ENCODE assay signal across 1 cellular context in the genomic region with DNA sequence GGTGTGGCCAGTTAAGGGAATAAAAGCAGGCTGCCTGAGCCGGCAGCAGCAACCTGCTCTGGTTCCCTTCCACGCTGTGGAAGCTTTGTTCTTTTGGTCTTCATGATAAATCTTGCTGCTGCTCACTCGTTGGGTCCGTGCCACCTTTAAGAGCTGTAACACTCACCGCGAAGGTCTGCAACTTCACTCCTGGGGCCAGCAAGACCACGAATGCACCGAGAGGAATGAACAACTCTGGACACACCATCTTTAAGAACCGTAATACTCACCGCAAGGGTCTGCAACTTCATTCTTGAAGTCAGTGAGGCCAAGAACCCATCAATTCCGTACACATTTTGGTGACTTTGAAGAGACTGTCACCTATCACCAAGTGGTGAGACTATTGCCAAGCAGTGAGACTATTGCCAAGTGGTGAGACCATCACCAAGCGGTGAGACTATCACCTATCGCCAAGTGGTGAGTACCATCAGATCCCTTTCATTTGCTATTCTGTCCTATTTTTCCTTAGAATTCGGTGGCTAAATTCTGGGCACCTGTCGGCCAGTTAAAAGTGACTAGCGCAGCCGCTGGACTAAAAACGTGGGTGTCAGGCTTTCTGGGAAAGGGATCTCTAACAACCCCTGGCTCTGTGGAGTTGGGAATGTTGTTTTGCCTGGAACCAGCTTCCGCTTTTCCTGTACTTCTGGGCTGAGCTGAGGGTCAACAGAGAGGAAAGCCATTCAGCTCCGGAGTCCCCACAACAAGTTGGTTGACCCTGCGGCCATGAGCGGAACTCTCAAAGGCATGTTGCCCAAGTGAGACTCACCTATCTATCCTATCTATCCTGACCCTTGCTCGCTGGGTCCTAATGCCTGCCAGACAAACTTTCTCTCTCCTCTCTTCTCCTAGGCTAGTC.
A peak's percentile ranks its signal among the peaks of the same experiment; 100 is the strongest.
TF ChIP-seq lines count a peak whose summit lies in the region.

A gene with protein sequence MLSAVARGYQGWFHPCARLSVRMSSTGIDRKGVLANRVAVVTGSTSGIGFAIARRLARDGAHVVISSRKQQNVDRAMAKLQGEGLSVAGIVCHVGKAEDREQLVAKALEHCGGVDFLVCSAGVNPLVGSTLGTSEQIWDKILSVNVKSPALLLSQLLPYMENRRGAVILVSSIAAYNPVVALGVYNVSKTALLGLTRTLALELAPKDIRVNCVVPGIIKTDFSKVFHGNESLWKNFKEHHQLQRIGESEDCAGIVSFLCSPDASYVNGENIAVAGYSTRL (plus strand): TSS at position 48 of the 895 bp plus-strand sequence. CDS start 2,501 bp downstream, outside the sequence.

TF ChIP-seq in HepG2, 621 proteins besides CTCF, POLR2A, EP300 and RAD21 (continued from another document and continues in another):
- TF ChIP-seq, protein P1, sequence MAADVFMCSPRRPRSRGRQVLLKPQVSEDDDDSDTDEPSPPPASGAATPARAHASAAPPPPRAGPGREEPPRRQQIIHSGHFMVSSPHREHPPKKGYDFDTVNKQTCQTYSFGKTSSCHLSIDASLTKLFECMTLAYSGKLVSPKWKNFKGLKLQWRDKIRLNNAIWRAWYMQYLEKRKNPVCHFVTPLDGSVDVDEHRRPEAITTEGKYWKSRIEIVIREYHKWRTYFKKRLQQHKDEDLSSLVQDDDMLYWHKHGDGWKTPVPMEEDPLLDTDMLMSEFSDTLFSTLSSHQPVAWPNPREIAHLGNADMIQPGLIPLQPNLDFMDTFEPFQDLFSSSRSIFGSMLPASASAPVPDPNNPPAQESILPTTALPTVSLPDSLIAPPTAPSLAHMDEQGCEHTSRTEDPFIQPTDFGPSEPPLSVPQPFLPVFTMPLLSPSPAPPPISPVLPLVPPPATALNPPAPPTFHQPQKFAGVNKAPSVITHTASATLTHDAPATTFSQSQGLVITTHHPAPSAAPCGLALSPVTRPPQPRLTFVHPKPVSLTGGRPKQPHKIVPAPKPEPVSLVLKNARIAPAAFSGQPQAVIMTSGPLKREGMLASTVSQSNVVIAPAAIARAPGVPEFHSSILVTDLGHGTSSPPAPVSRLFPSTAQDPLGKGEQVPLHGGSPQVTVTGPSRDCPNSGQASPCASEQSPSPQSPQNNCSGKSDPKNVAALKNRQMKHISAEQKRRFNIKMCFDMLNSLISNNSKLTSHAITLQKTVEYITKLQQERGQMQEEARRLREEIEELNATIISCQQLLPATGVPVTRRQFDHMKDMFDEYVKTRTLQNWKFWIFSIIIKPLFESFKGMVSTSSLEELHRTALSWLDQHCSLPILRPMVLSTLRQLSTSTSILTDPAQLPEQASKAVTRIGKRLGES (CRISPR knock-in tag; IDR thresholded peaks at IDR 0.05; ENCODE audit: borderline replicate concordance) = no peak
- TF ChIP-seq IKZF1 (IDR thresholded peaks at IDR 0.05) (no peak), ZNF777 (CRISPR knock-in tag; IDR thresholded peaks at IDR 0.05) (no peak), ZNF569 (CRISPR knock-in tag; IDR thresholded peaks at IDR 0.05; ENCODE audit: borderline replicate concordance) (peak; percentile 31; the same call in 1 of the 2 replicates), RFXAP (CRISPR knock-in tag; IDR thresholded peaks at IDR 0.05; ENCODE audit: borderline replicate concordance) (no peak), ZNF598 (CRISPR knock-in tag; IDR thresholded peaks at IDR 0.05; ENCODE audit: borderline replicate concordance) (peak; percentile 37; the same call in 1 of the 2 replicates), ZFP36L2 (CRISPR knock-in tag; IDR thresholded peaks at IDR 0.05) (peak; percentile 94), AGO2 (optimal IDR thresholded peaks at IDR 0.05; ENCODE audit: low read depth, low read length) (peak; percentile 85), MAF1 (CRISPR knock-in tag; IDR thresholded peaks at IDR 0.05; ENCODE audit: borderline replicate concordance) (no peak), HNRNPK (IDR thresholded peaks at IDR 0.05; ENCODE audit: low read depth, low read length, poor library complexity, severe bottlenecking) (peak; percentile 29), PTBP1 (IDR thresholded peaks at IDR 0.05; ENCODE audit: low read depth, low read length, poor library complexity, severe bottlenecking) (no peak), SRSF1 (optimal IDR thresholded peaks at IDR 0.05; ENCODE audit: low read depth, low read length) (no peak), ZNF607 (CRISPR knock-in tag; IDR thresholded peaks at IDR 0.05; ENCODE audit: borderline replicate concordance) (no peak), ELF4 (CRISPR knock-in tag; IDR thresholded peaks at IDR 0.05; ENCODE audit: borderline replicate concordance) (no peak; the same call in 1 of the 2 replicates), PITX1 (CRISPR knock-in tag; IDR thresholded peaks at IDR 0.05) (peak; percentile 86), ZNF605 (CRISPR knock-in tag; IDR thresholded peaks at IDR 0.05) (no peak), ZNF562 (CRISPR knock-in tag; IDR thresholded peaks at IDR 0.05; ENCODE audit: borderline replicate concordance) (no peak), ZNF160 (CRISPR knock-in tag; IDR thresholded peaks at IDR 0.05) (no peak), ISL2 (CRISPR knock-in tag; IDR thresholded peaks at IDR 0.05) (no peak), NPAS2 (CRISPR knock-in tag; IDR thresholded peaks at IDR 0.05; ENCODE audit: borderline replicate concordance) (no peak), FOXP1 (IDR thresholded peaks at IDR 0.05) (no peak), FOXP1 (CRISPR knock-in tag; IDR thresholded peaks at IDR 0.05) (peak; percentile 71), ZNF33A (CRISPR knock-in tag; IDR thresholded peaks at IDR 0.05; ENCODE audit: borderline replicate concordance) (no peak), ZNF841 (CRISPR knock-in tag; IDR thresholded peaks at IDR 0.05; ENCODE audit: borderline replicate concordance) (no peak), NFIB (CRISPR knock-in tag; IDR thresholded peaks at IDR 0.05; ENCODE audit: borderline replicate concordance) (no peak), NFYB (CRISPR knock-in tag; IDR thresholded peaks at IDR 0.05) (no peak), ZNF350 (CRISPR knock-in tag; IDR thresholded peaks at IDR 0.05; ENCODE audit: borderline replicate concordance, low read depth) (peak; percentile 88), ZNF567 (CRISPR knock-in tag; IDR thresholded peaks at IDR 0.05; ENCODE audit: borderline replicate concordance) (peak; percentile 86; the same call in 1 of the 2 replicates), ZBTB3 (CRISPR knock-in tag; IDR thresholded peaks at IDR 0.05; ENCODE audit: borderline replicate concordance, low read depth) (peak; percentile 69; the same call in 1 of the 2 replicates)
- TF ChIP-seq, protein P2, sequence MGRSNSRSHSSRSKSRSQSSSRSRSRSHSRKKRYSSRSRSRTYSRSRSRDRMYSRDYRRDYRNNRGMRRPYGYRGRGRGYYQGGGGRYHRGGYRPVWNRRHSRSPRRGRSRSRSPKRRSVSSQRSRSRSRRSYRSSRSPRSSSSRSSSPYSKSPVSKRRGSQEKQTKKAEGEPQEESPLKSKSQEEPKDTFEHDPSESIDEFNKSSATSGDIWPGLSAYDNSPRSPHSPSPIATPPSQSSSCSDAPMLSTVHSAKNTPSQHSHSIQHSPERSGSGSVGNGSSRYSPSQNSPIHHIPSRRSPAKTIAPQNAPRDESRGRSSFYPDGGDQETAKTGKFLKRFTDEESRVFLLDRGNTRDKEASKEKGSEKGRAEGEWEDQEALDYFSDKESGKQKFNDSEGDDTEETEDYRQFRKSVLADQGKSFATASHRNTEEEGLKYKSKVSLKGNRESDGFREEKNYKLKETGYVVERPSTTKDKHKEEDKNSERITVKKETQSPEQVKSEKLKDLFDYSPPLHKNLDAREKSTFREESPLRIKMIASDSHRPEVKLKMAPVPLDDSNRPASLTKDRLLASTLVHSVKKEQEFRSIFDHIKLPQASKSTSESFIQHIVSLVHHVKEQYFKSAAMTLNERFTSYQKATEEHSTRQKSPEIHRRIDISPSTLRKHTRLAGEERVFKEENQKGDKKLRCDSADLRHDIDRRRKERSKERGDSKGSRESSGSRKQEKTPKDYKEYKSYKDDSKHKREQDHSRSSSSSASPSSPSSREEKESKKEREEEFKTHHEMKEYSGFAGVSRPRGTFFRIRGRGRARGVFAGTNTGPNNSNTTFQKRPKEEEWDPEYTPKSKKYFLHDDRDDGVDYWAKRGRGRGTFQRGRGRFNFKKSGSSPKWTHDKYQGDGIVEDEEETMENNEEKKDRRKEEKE (IDR thresholded peaks at IDR 0.05) = no peak
- TF ChIP-seq, protein P3, sequence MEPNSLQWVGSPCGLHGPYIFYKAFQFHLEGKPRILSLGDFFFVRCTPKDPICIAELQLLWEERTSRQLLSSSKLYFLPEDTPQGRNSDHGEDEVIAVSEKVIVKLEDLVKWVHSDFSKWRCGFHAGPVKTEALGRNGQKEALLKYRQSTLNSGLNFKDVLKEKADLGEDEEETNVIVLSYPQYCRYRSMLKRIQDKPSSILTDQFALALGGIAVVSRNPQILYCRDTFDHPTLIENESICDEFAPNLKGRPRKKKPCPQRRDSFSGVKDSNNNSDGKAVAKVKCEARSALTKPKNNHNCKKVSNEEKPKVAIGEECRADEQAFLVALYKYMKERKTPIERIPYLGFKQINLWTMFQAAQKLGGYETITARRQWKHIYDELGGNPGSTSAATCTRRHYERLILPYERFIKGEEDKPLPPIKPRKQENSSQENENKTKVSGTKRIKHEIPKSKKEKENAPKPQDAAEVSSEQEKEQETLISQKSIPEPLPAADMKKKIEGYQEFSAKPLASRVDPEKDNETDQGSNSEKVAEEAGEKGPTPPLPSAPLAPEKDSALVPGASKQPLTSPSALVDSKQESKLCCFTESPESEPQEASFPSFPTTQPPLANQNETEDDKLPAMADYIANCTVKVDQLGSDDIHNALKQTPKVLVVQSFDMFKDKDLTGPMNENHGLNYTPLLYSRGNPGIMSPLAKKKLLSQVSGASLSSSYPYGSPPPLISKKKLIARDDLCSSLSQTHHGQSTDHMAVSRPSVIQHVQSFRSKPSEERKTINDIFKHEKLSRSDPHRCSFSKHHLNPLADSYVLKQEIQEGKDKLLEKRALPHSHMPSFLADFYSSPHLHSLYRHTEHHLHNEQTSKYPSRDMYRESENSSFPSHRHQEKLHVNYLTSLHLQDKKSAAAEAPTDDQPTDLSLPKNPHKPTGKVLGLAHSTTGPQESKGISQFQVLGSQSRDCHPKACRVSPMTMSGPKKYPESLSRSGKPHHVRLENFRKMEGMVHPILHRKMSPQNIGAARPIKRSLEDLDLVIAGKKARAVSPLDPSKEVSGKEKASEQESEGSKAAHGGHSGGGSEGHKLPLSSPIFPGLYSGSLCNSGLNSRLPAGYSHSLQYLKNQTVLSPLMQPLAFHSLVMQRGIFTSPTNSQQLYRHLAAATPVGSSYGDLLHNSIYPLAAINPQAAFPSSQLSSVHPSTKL (CRISPR knock-in tag; IDR thresholded peaks at IDR 0.05) = peak; percentile 70
- TF ChIP-seq, protein P4, sequence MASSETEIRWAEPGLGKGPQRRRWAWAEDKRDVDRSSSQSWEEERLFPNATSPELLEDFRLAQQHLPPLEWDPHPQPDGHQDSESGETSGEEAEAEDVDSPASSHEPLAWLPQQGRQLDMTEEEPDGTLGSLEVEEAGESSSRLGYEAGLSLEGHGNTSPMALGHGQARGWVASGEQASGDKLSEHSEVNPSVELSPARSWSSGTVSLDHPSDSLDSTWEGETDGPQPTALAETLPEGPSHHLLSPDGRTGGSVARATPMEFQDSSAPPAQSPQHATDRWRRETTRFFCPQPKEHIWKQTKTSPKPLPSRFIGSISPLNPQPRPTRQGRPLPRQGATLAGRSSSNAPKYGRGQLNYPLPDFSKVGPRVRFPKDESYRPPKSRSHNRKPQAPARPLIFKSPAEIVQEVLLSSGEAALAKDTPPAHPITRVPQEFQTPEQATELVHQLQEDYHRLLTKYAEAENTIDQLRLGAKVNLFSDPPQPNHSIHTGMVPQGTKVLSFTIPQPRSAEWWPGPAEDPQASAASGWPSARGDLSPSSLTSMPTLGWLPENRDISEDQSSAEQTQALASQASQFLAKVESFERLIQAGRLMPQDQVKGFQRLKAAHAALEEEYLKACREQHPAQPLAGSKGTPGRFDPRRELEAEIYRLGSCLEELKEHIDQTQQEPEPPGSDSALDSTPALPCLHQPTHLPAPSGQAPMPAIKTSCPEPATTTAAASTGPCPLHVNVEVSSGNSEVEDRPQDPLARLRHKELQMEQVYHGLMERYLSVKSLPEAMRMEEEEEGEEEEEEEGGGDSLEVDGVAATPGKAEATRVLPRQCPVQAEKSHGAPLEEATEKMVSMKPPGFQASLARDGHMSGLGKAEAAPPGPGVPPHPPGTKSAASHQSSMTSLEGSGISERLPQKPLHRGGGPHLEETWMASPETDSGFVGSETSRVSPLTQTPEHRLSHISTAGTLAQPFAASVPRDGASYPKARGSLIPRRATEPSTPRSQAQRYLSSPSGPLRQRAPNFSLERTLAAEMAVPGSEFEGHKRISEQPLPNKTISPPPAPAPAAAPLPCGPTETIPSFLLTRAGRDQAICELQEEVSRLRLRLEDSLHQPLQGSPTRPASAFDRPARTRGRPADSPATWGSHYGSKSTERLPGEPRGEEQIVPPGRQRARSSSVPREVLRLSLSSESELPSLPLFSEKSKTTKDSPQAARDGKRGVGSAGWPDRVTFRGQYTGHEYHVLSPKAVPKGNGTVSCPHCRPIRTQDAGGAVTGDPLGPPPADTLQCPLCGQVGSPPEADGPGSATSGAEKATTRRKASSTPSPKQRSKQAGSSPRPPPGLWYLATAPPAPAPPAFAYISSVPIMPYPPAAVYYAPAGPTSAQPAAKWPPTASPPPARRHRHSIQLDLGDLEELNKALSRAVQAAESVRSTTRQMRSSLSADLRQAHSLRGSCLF (CRISPR knock-in tag; IDR thresholded peaks at IDR 0.05; ENCODE audit: borderline replicate concordance) = no peak
- TF ChIP-seq, protein P5, sequence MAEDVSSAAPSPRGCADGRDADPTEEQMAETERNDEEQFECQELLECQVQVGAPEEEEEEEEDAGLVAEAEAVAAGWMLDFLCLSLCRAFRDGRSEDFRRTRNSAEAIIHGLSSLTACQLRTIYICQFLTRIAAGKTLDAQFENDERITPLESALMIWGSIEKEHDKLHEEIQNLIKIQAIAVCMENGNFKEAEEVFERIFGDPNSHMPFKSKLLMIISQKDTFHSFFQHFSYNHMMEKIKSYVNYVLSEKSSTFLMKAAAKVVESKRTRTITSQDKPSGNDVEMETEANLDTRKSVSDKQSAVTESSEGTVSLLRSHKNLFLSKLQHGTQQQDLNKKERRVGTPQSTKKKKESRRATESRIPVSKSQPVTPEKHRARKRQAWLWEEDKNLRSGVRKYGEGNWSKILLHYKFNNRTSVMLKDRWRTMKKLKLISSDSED (CRISPR knock-in tag; IDR thresholded peaks at IDR 0.05) = no peak
- TF ChIP-seq, protein P6, sequence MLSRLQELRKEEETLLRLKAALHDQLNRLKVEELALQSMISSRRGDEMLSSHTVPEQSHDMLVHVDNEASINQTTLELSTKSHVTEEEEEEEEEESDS (CRISPR knock-in tag; IDR thresholded peaks at IDR 0.05; ENCODE audit: borderline replicate concordance) = peak; percentile 94
- TF ChIP-seq, protein P7, sequence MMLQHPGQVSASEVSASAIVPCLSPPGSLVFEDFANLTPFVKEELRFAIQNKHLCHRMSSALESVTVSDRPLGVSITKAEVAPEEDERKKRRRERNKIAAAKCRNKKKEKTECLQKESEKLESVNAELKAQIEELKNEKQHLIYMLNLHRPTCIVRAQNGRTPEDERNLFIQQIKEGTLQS (CRISPR knock-in tag; IDR thresholded peaks at IDR 0.05) = peak; percentile 88
- TF ChIP-seq, protein P8, sequence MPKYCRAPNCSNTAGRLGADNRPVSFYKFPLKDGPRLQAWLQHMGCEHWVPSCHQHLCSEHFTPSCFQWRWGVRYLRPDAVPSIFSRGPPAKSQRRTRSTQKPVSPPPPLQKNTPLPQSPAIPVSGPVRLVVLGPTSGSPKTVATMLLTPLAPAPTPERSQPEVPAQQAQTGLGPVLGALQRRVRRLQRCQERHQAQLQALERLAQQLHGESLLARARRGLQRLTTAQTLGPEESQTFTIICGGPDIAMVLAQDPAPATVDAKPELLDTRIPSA (CRISPR knock-in tag; IDR thresholded peaks at IDR 0.05; ENCODE audit: borderline replicate concordance) = no peak
